ENCODE assay signal across 8 cellular contexts in genomic region chr1:44673675-44674112, GRCh38. TPM values are rescaled to one million over a fixed set of nuclear protein-coding genes. Genes with fewer than 3 reads are reported as not detected.
DNase-seq lines count a peak whose midpoint lies in the region; ATAC-seq and TF ChIP-seq lines count a peak whose summit lies in the region.

No MANE protein-coding gene starts in this region.

- 0 to 1% (median 1%) methylated on average over 15 to 16 of the region's 16 CpGs for WGBS in adrenal gland, 4 donors

- H3K4me1 ChIP-seq in adrenal gland (replicated peaks in 1 of 2) (peaks cover 31 to 63% of the 10 kb centered on the region in 2 donors), tibial artery (peaks cover 0 to 25% (median 19%) of the 10 kb centered on the region in 4 donors)

- peak in 1 of 2 donors; percentile 63 for TF ChIP-seq POLR2A in adrenal gland (IDR thresholded peaks at IDR 0.05)

- H3K27me3 ChIP-seq in adrenal gland (no peaks in the 10 kb centered on the region), kidney epithelial cell (ENCODE audit: control insufficient read depth, insufficient read depth, low read length) (no peaks in the 10 kb centered on the region), tibial artery (peaks cover 0 to 2% of the 10 kb centered on the region in 2 donors)

- peak overlapping the region in 3 of 4 donors; percentile 44 to 86 (median 62) for H3K4me3 ChIP-seq in adrenal gland
- H3K4me3 ChIP-seq in kidney epithelial cell (ENCODE audit: low read depth, low read length) = peak overlapping the region; percentile 80
- peak overlapping the region; percentile 64 to 74 for H3K4me3 ChIP-seq in tibial artery

- H3K27ac ChIP-seq in adrenal gland (peak overlapping the region; percentile 75 to 99 (median 87)), tibial artery (peak overlapping the region; percentile 93)

- TF ChIP-seq CTCF in adrenal gland (IDR thresholded peaks at IDR 0.05) (no peak), kidney epithelial cell (IDR thresholded peaks at IDR 0.05; ENCODE audit: insufficient read depth, low read length, poor library complexity, severe bottlenecking) (no peak), tibial artery (IDR thresholded peaks at IDR 0.05) (no peak), GM10248 (IDR thresholded peaks at IDR 0.05; ENCODE audit: control extremely low read depth, extremely low read depth, low read depth, missing control alignments) (no peak)

- intact Hi-C loops in adrenal gland (cut with DNase I) = no loop called here
- intact Hi-C loops in tibial artery (cut with DNase I; ENCODE audit: low total_unique reads) = loop anchor here (2.0 kb wide), 1 partner anchor 41 kb away; no protein-coding TSS in a partner anchor

- peak; percentile 2 for ATAC-seq in GM18498 (IDR thresholded peaks at IDR 0.05; ENCODE audit: unreplicated experiment)
- peak; percentile 1 for ATAC-seq in HG03045 (IDR thresholded peaks at IDR 0.05; ENCODE audit: unreplicated experiment)

- DNase-seq in adrenal gland (no peak), kidney epithelial cell (ENCODE audit: low read depth) (no peak), tibial artery (no peak), GM10248 (ENCODE audit: extremely low spot score) (no peak), GM03348 (ENCODE audit: low spot score) (no peak), HuH-7 (ENCODE audit: low spot score) (no peak)

- H3K9me3 ChIP-seq in adrenal gland (replicated peaks in 1 of 3) (no peaks in the 10 kb centered on the region), tibial artery (no peaks in the 10 kb centered on the region)

- H3K36me3 ChIP-seq in adrenal gland (replicated peaks in 1 of 2) = no peaks in the 10 kb centered on the region
- no peaks in the 10 kb centered on the region for H3K36me3 ChIP-seq in kidney epithelial cell (ENCODE audit: control insufficient read depth, insufficient read depth, low read length)
- H3K36me3 ChIP-seq in tibial artery = no peaks in the 10 kb centered on the region

- POLR2A ChIA-PET in GM10248 (lab: Yijun Ruan, JAX) = interaction anchor here (0.8 to 1.3 kb wide), 7 partner anchors 10 to 145 kb away, joined by 3 to 9 read pairs (median 3); partner anchors contain the start of gene RPS8

- CTCF ChIA-PET in GM10248 (lab: Yijun Ruan, JAX) = interaction anchor here (0.8 to 9.2 kb wide), 10 partner anchors 9 to 56 kb away, joined by 3 to 72 read pairs (median 5); no protein-coding TSS in a partner anchor

RNA-seq across cellular contexts. Expression of gene TMEM53, which starts 0.6 kb away (rescaled TPM):
- total RNA-seq in adrenal gland (10 to 100 TPM in 6 of 8 donors, 1 to 10 TPM in 2; 7.2 to 47.4 (median 13.5) TPM), kidney epithelial cell (11.5 and 12.2 TPM in 2 replicates)
- 10 to 100 TPM; 10.5 to 13.5 (median 12.1) TPM for polyA plus RNA-seq in adrenal gland

RNA-seq across cellular contexts. Expression of gene ARMH1, which starts 0.8 kb away (rescaled TPM):
- total RNA-seq in adrenal gland (10 to 100 TPM in 1 of 8 donors, 1 to 10 TPM in 5, under 1 TPM in 2; 0.18 to 12.4 (median 3.7) TPM), kidney epithelial cell (4.7 TPM in 1 of 2 replicates, not detected in the other)
- 10 to 100 TPM in 2 of 3 donors, 1 to 10 TPM in 1; 1.8 to 76.0 (median 47.7) TPM for polyA plus RNA-seq in adrenal gland

RNA-seq across cellular contexts. Expression of gene RNU5D-1, which starts 57.3 kb away (rescaled TPM):
- total RNA-seq in adrenal gland (not detected), kidney epithelial cell (not detected in 2 replicates)
- polyA plus RNA-seq in adrenal gland = not detected
